Comparison of ENCODE assay signal across 1 cellular context in genomic region chr10:42875388-42875755, GRCh38.
TF ChIP-seq lines count a peak whose summit lies in the region.

No MANE protein-coding gene starts in this region.

TF ChIP-seq in HCT116, 20 proteins besides CTCF, POLR2A, EP300 and RAD21 (continued from another document):
- TF ChIP-seq ZBTB33 (IDR thresholded peaks at IDR 0.05; ENCODE audit: extremely low read depth, insufficient replicate concordance, low read length) (no peak), ATF3 (IDR thresholded peaks at IDR 0.05) (no peak), SRF (IDR thresholded peaks at IDR 0.05; ENCODE audit: low read depth) (no peak), EZH2 (IDR thresholded peaks at IDR 0.05) (no peak), CBX3 (IDR thresholded peaks at IDR 0.05; ENCODE audit: low read depth) (no peak), ZNF274 (IDR thresholded peaks at IDR 0.05; ENCODE audit: low read depth, low read length) (no peak), MAX (IDR thresholded peaks at IDR 0.05) (no peak), REST (IDR thresholded peaks at IDR 0.05; ENCODE audit: low read depth) (no peak), FOSL1 (IDR thresholded peaks at IDR 0.05; ENCODE audit: low read depth) (no peak), CEBPB (IDR thresholded peaks at IDR 0.05; ENCODE audit: low read depth) (no peak), YY1 (IDR thresholded peaks at IDR 0.05; ENCODE audit: extremely low read depth, insufficient replicate concordance, low read depth, low read length) (no peak), ELF1 (IDR thresholded peaks at IDR 0.05; ENCODE audit: borderline replicate concordance, low read depth) (no peak), TCF7L2 (IDR thresholded peaks at IDR 0.05; ENCODE audit: borderline replicate concordance, extremely low read depth, insufficient read depth, insufficient read length) (no peak), JUND (IDR thresholded peaks at IDR 0.05) (no peak)
